Comparison of ENCODE assay signal across 14 cellular contexts in the genomic region with DNA sequence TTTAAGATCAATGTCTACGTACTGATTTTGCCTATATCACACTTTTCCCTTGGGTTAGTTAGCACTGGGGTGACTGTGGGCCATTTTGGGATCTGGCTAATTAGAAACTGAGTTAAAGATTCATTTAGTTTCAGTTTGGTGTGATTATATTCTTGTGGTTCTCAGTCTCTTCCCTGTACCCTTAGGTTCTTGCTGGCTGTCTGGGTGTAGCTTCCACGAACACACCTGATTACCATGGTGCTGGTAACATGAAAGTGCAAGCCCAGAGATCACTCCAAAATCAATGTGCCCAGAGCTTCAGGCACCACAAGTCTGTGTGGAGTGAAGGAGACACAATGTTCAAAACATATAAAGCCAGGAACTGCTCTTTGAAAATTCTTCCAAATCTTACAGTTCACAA.
DNase-seq lines count a peak whose midpoint lies in the region; ATAC-seq and TF ChIP-seq lines count a peak whose summit lies in the region.
"Had no signal": no experiment of that assay in that cellular context is flagged by ENCODE, and none has a peak within 500 bp of the region (broad histone marks: within the 10 kb centered on the region; RNA-seq: fewer than 3 reads in every experiment).

No MANE protein-coding gene starts in this region.

- H3K4me1 ChIP-seq in BLaER1 treated with 17β-estradiol and CSF1 and Interleukin-3, amounts not matched to agents 10 nM and 100 nM = peaks cover 0 to 10% (median 6%) of the 10 kb centered on the region in 10 experiments; a peak in 9 of 20 replicates
- H3K4me1 ChIP-seq in MM.1S (ENCODE audit: low read length) (peaks cover 12% of the 10 kb centered on the region), mesendoderm (ENCODE audit: control insufficient read depth, low read depth, low read length) (peaks cover 3% of the 10 kb centered on the region)
- H3K4me1 ChIP-seq: HAP-1 had no signal

- no peak overlapping the region for H3K9ac ChIP-seq in BLaER1 treated with 17β-estradiol and CSF1 and Interleukin-3, amounts not matched to agents 10 nM and 100 nM
- H3K9ac ChIP-seq in MM.1S (ENCODE audit: low read length) (no peak overlapping the region), mesendoderm (ENCODE audit: low read length) (no peak overlapping the region)

- H3K79me1 ChIP-seq in mesendoderm (ENCODE audit: low read length) = no peaks in the 10 kb centered on the region

- H2AFZ ChIP-seq in MM.1S (ENCODE audit: low read length) = peak overlapping the region; percentile 29

- no CpG with 5 or more reads among the region's 2 CpGs for WGBS in mesendoderm (ENCODE audit: extremely low coverage, insufficient coverage, low lambda C conversion rate)

- peak overlapping the region; percentile 47 for H2BK5ac ChIP-seq in mesendoderm (ENCODE audit: low read length)

- peak overlapping the region; percentile 78 for H2BK15ac ChIP-seq in mesendoderm (replicated peaks; ENCODE audit: low read depth)

- H4K8ac ChIP-seq in mesendoderm (ENCODE audit: low read depth, low read length) = no peak overlapping the region

- peak overlapping the region; percentile 2 for H2BK120ac ChIP-seq in mesendoderm (ENCODE audit: low read depth, low read length)

- DNase-seq in MM.1S (peak; percentile 54), mesendoderm (no peak)
- no peak for DNase-seq in stimulated activated naive CD4-positive, alpha-beta T cell treated with Interleukin-2 at 50 U/mL for 16 hours (lab: John Stamatoyannopoulos, UW)
- DNase-seq in activated CD4-positive, alpha-beta T cell treated with anti-CD3 and anti-CD28 coated beads, Interleukin-2, amount 50 U/mL, for 4 hours = no peak
- DNase-seq in stimulated activated CD4-positive, alpha-beta T cell treated with anti-CD3 and anti-CD28 coated beads, Interleukin-12 subunit alpha, Interleukin-12 subunit beta, amount 100 ng/mL, for 4 hours = no peak
- DNase-seq: DMS79 treated with DMSO at 0.1 percent for 48 hours, MV-4-11, NCI-H187 treated with DMSO at 0.1 percent for 48 hours, NCI-H226, NCI-H524 had no signal

- H3F3A ChIP-seq in MM.1S (ENCODE audit: insufficient read depth, low read length) = no peaks in the 10 kb centered on the region

- H3K79me2 ChIP-seq in MM.1S (ENCODE audit: low read length) = no peaks in the 10 kb centered on the region
- no peaks in the 10 kb centered on the region for H3K79me2 ChIP-seq in mesendoderm (ENCODE audit: control insufficient read depth, insufficient read depth, low read length)

- peak overlapping the region; percentile 27 for H3K56ac ChIP-seq in mesendoderm (ENCODE audit: low read length)

- TF ChIP-seq CTCF in MM.1S (IDR thresholded peaks at IDR 0.05; ENCODE audit: low read length) = no peak

- H4K20me1 ChIP-seq in BLaER1 treated with 17β-estradiol and CSF1 and Interleukin-3, amounts not matched to agents 10 nM and 100 nM = no peaks in the 10 kb centered on the region
- H4K20me1 ChIP-seq in MM.1S (ENCODE audit: insufficient read depth, low read length) = no peaks in the 10 kb centered on the region

- no peak overlapping the region for H3K23ac ChIP-seq in mesendoderm (ENCODE audit: low read length)

- no peak overlapping the region for H2AK5ac ChIP-seq in mesendoderm (ENCODE audit: low read length)

- no peak overlapping the region for H3K27ac ChIP-seq in BLaER1 treated with 17β-estradiol and CSF1 and Interleukin-3, amounts not matched to agents 10 nM and 100 nM
- H3K27ac ChIP-seq in MM.1S (ENCODE audit: low read length) (peak overlapping the region; percentile 14; the same call in 1 of the 2 replicates), mesendoderm (ENCODE audit: low read depth, low read length) (no peak overlapping the region)

- H3K36me3 ChIP-seq in BLaER1 treated with 17β-estradiol and CSF1 and Interleukin-3, amounts not matched to agents 10 nM and 100 nM = no peaks in the 10 kb centered on the region
- H3K36me3 ChIP-seq in MM.1S (replicated peaks; ENCODE audit: insufficient read depth, low read length) (no peaks in the 10 kb centered on the region), mesendoderm (ENCODE audit: control insufficient read depth, insufficient read depth, low read length) (no peaks in the 10 kb centered on the region)
- H3K36me3 ChIP-seq: HAP-1 had no signal

- no peak overlapping the region for H4K5ac ChIP-seq in mesendoderm (ENCODE audit: low read length)

- no peaks in the 10 kb centered on the region for H3K9me3 ChIP-seq in BLaER1 treated with 17β-estradiol and CSF1 and Interleukin-3, amounts not matched to agents 10 nM and 100 nM (replicated peaks in 1 of 11)
- no peaks in the 10 kb centered on the region for H3K9me3 ChIP-seq in MM.1S (replicated peaks; ENCODE audit: insufficient read depth, low read length)
- H3K9me3 ChIP-seq: HAP-1 had no signal

- peak overlapping the region; percentile 96 for H3K18ac ChIP-seq in mesendoderm (ENCODE audit: low read length)

- no peaks in the 10 kb centered on the region for H3K27me3 ChIP-seq in BLaER1 treated with 17β-estradiol and CSF1 and Interleukin-3, amounts not matched to agents 10 nM and 100 nM
- no peaks in the 10 kb centered on the region for H3K27me3 ChIP-seq in MM.1S (replicated peaks; ENCODE audit: insufficient read depth, low read length)
- H3K27me3 ChIP-seq in mesendoderm (ENCODE audit: insufficient read depth, low read length, poor library complexity) = no peaks in the 10 kb centered on the region

- peak overlapping the region in 7 of 11 experiments; percentile 33 to 45 (median 44); a peak in 9 of 22 replicates for H3K4me2 ChIP-seq in BLaER1 treated with 17β-estradiol and CSF1 and Interleukin-3, amounts not matched to agents 10 nM and 100 nM
- H3K4me2 ChIP-seq in MM.1S (ENCODE audit: low read depth, low read length) = peak overlapping the region; percentile 62
- H3K4me2 ChIP-seq in mesendoderm (ENCODE audit: low read length) = no peak overlapping the region

- no peaks in the 10 kb centered on the region for H3K9me2 ChIP-seq in MM.1S (replicated peaks; ENCODE audit: insufficient read depth, low read length)

- H3K4me3 ChIP-seq in BLaER1 treated with 17β-estradiol and CSF1 and Interleukin-3, amounts not matched to agents 10 nM and 100 nM = no peak overlapping the region
- H3K4me3 ChIP-seq in MM.1S (ENCODE audit: low read length) = no peak overlapping the region
- no peak overlapping the region for H3K4me3 ChIP-seq in mesendoderm (ENCODE audit: low read length)
- H3K4me3 ChIP-seq: HAP-1 had no signal

- ATAC-seq in GM19463 (IDR thresholded peaks at IDR 0.05; ENCODE audit: unreplicated experiment) (peak; percentile 58), HG03457 (IDR thresholded peaks at IDR 0.05; ENCODE audit: unreplicated experiment) (no peak)

- H3K4ac ChIP-seq in mesendoderm (ENCODE audit: low read depth, low read length) = no peak overlapping the region
